In genomic region chr17:11404431-11404830, GRCh38 we compare ENCODE assay signal across 23 cellular contexts.
A peak's percentile ranks its signal among the peaks of the same experiment; 100 is the strongest.
DNase-seq lines count a peak whose midpoint lies in the region; ATAC-seq and TF ChIP-seq lines count a peak whose summit lies in the region.
"Had no signal": no experiment of that assay in that cellular context is flagged by ENCODE, and none has a peak within 500 bp of the region (broad histone marks: within the 10 kb centered on the region; RNA-seq: fewer than 3 reads in every experiment).

No MANE protein-coding gene starts in this region.

- no peaks in the 10 kb centered on the region for H3K36me3 ChIP-seq in thyroid gland
- H3K36me3 ChIP-seq: spleen had no signal

- no peaks in the 10 kb centered on the region for H3K9me3 ChIP-seq in thyroid gland

- TF ChIP-seq POLR2A in thyroid gland (IDR thresholded peaks at IDR 0.05) = no peak

- no peaks in the 10 kb centered on the region for H3K4me1 ChIP-seq in thyroid gland
- H3K4me1 ChIP-seq: spleen had no signal

- DNase-seq in M059J (ENCODE audit: low read depth) = peak; percentile 22
- peak; percentile 45 for DNase-seq in SW480 (ENCODE audit: low spot score)
- peak; percentile 22 to 45 for DNase-seq in left colon
- DNase-seq in thyroid gland = peak; percentile 21 to 29
- DNase-seq in retina = no peak
- DNase-seq: activated CD4-positive, alpha-beta T cell treated with anti-CD3 and anti-CD28 coated beads, Interleukin-2, amount 50 U/mL, for 1 hour; activated CD8-positive, alpha-beta memory T cell treated with anti-CD3 and anti-CD28 coated beads, Interleukin-2, amount 10 ng/mL, durations not matched to agents 7 days and 5 days; activated naive CD4-positive, alpha-beta T cell treated with anti-CD3 and anti-CD28 coated beads, Interleukin-2, amount 10 ng/mL, durations not matched to agents 7 days and 5 days; amniotic stem cell; HFFc6; KBM-7; kidney; mesendoderm; naive thymus-derived CD4-positive, alpha-beta T cell; NCI-H1694; NCI-H2171 treated with DMSO at 0.1 percent for 48 hours; NCI-H526 treated with DMSO at 0.1 percent for 48 hours; spleen; stimulated activated CD4-positive, alpha-beta T cell treated with anti-CD3 and anti-CD28 coated beads, Interleukin-2, amount 100 ng/mL, for 48 hours; T-helper 9 cell had no signal

- WGBS in thyroid gland, 2 donors = 46 to 49% methylated on average over 6 of the region's 6 CpGs

- peak; percentile 96 for ATAC-seq in left colon
- ATAC-seq in HG03280 (IDR thresholded peaks at IDR 0.05; ENCODE audit: unreplicated experiment) = no peak
- ATAC-seq in GM18511 (IDR thresholded peaks at IDR 0.05; ENCODE audit: unreplicated experiment) = no peak
- ATAC-seq: activated CD8-positive, alpha-beta memory T cell treated with anti-CD3 and anti-CD28 coated beads, Interleukin-2, amount 10 ng/mL, durations not matched to agents 7 days and 5 days; naive thymus-derived CD4-positive, alpha-beta T cell; stimulated activated effector memory CD8-positive, alpha-beta T cell treated with anti-CD3 and anti-CD28 coated beads, Interleukin-12 subunit alpha, Interleukin-12 subunit beta, amount 100 ng/mL, for 72 hours had no signal

- intact Hi-C loops in left colon (cut with DNase I, micrococcal nuclease) (no loop called here), thyroid gland (cut with DNase I) (no loop called here)

- no peak overlapping the region for H3K27ac ChIP-seq in thyroid gland
- H3K27ac ChIP-seq: spleen had no signal

- H3K27me3 ChIP-seq in thyroid gland = no peaks in the 10 kb centered on the region
- H3K27me3 ChIP-seq: spleen had no signal

- TF ChIP-seq CTCF in thyroid gland (IDR thresholded peaks at IDR 0.05) = no peak

- no peak overlapping the region for H3K4me3 ChIP-seq in thyroid gland (replicated peaks in 1 of 3)
- H3K4me3 ChIP-seq: spleen had no signal
